In genomic region chr13:103866041-103866440, GRCh38 we compare ENCODE assay signal across 1 cellular context.
TF ChIP-seq lines count a peak whose summit lies in the region.

No MANE protein-coding gene starts in this region.

TF ChIP-seq in GM23338, 12 proteins besides CTCF, POLR2A, EP300 and RAD21 (continued from another document):
- TF ChIP-seq ZNF462 (CRISPR knock-in tag; IDR thresholded peaks at IDR 0.05): no peak
TF ChIP-seq in GM23338: peak in this region for 0.
